In genomic region chr2:146934921-146935320, GRCh38 we compare ENCODE assay signal across 31 cellular contexts.
"Had no signal": no experiment of that assay in that cellular context is flagged by ENCODE, and none has a peak within 500 bp of the region (broad histone marks: within the 10 kb centered on the region; RNA-seq: fewer than 3 reads in every experiment).

No MANE protein-coding gene starts in this region.

- ATAC-seq: activated CD8-positive, alpha-beta T cell treated with anti-CD3 and anti-CD28 coated beads for 36 hours; activated naive CD4-positive, alpha-beta T cell treated with anti-CD3 and anti-CD28 coated beads, Interleukin-2, amount 50 U/mL, for 72 hours; activated T-cell treated with anti-CD3 and anti-CD28 coated beads, Interleukin-2, amount 50 U/mL, for 4 hours; activated T-cell treated with anti-CD3 and anti-CD28 coated beads, Interleukin-2, amount 50 U/mL, for 72 hours; activated T-helper 17 cell treated with anti-CD3 and anti-CD28 coated beads, Interleukin-2, amount 50 U/mL, for 72 hours had no signal

- H3K27me3 ChIP-seq: adrenal gland, ascending aorta, breast epithelium had no signal

- H3K27ac ChIP-seq: adrenal gland, ascending aorta, breast epithelium, VCaP had no signal

- H3K9me3 ChIP-seq: adrenal gland, ascending aorta had no signal

- H3K4me1 ChIP-seq: ascending aorta, breast epithelium had no signal

- DNase-seq: activated B cell treated with CpG ODN at 0.5 μM for 24 hours; activated CD4-positive, alpha-beta memory T cell treated with anti-CD3 and anti-CD28 coated beads for 36 hours; activated CD4-positive, alpha-beta T cell treated with anti-CD3 and anti-CD28 coated beads for 4 hours; activated CD4-positive, alpha-beta T cell treated with anti-CD3 and anti-CD28 coated beads, Interleukin-2, amount 10 ng/mL, durations not matched to agents 24 days and 14 days; activated CD4-positive, alpha-beta T cell treated with anti-CD3 and anti-CD28 coated beads, Interleukin-2, amount 50 U/mL, for 1 hour; activated CD4-positive, alpha-beta T cell treated with anti-CD3 and anti-CD28 coated beads, Interleukin-2, amount 50 U/mL, for 4 hours; activated CD4-positive, CD25-positive, alpha-beta regulatory T cell treated with anti-CD3 and anti-CD28 coated beads, Interleukin-2, amount 50 U/mL, for 72 hours; activated CD8-positive, alpha-beta memory T cell treated with anti-CD3 and anti-CD28 coated beads, Interleukin-2, amount 50 U/mL, for 4 hours; activated CD8-positive, alpha-beta T cell treated with anti-CD3 and anti-CD28 coated beads for 36 hours; activated effector memory CD4-positive, alpha-beta T cell treated with anti-CD3 and anti-CD28 coated beads, Interleukin-2, amount 50 U/mL, for 16 hours; activated gamma-delta T cell treated with Interleukin-2 at 50 U/mL for 16 hours; activated naive CD4-positive, alpha-beta T cell; activated naive CD4-positive, alpha-beta T cell treated with anti-CD3 and anti-CD28 coated beads for 36 hours; activated naive CD4-positive, alpha-beta T cell treated with anti-CD3 and anti-CD28 coated beads, Interleukin-2, amount 50 U/mL, for 16 hours; activated naive CD8-positive, alpha-beta T cell treated with anti-CD3 and anti-CD28 coated beads for 36 hours; activated T-cell treated with anti-CD3 and anti-CD28 coated beads for 4 hours; activated T-cell treated with anti-CD3 and anti-CD28 coated beads, Interleukin-2, amount 50 U/mL, for 1 hour; activated T-cell treated with anti-CD3 and anti-CD28 coated beads, Interleukin-2, amount 50 U/mL, for 4 hours; activated T-cell treated with anti-CD3 and anti-CD28 coated beads, Interleukin-2, amount 50 U/mL, for 72 hours; adrenal gland; amygdala; anterior cingulate cortex; central memory CD4-positive, alpha-beta T cell; T-helper 1 cell; T-helper 2 cell; T-helper 9 cell had no signal

- H3K4me3 ChIP-seq: adrenal gland, ascending aorta, breast epithelium had no signal

- H3K36me3 ChIP-seq: adrenal gland, ascending aorta, breast epithelium had no signal
